In genomic region chr1:100448371-100448770, GRCh38 we compare ENCODE assay signal across 16 cellular contexts.
A peak's percentile ranks its signal among the peaks of the same experiment; 100 is the strongest.
DNase-seq lines count a peak whose midpoint lies in the region; ATAC-seq and TF ChIP-seq lines count a peak whose summit lies in the region.
"Had no signal": no experiment of that assay in that cellular context is flagged by ENCODE, and none has a peak within 500 bp of the region (broad histone marks: within the 10 kb centered on the region; RNA-seq: fewer than 3 reads in every experiment).

No MANE protein-coding gene starts in this region.

- H3K36me3 ChIP-seq in prostate gland = no peaks in the 10 kb centered on the region
- H3K36me3 ChIP-seq: adrenal gland had no signal

- peaks cover 4% of the 10 kb centered on the region for H3K9me3 Mint-ChIP-seq in activated T-cell treated with anti-CD3 and anti-CD28 coated beads, Interleukin-2, amount 50 U/mL, for 24 hours
- peaks cover 4% of the 10 kb centered on the region for H3K9me3 Mint-ChIP-seq in activated T-helper 2 cell treated with anti-CD3 and anti-CD28 coated beads, Interferon-gamma antibody, Interleukin-2, Interleukin-4, amounts not matched to agents 10 μg/mL and 5 μg/mL and 100 μg/mL, durations not matched to agents 14 hours and 24 hours and 36 hours
- H3K9me3 Mint-ChIP-seq: HFFc6, nephron progenitor cell had no signal

- WGBS in prostate gland = 46% methylated on average over 1 of the region's 1 CpG

- intact Hi-C loops in activated T-helper 2 cell treated with anti-CD3 and anti-CD28 coated beads, Interferon-gamma antibody, Interleukin-2, Interleukin-4, amounts not matched to agents 10 μg/mL and 5 μg/mL and 100 μg/mL, durations not matched to agents 14 hours and 24 hours and 36 hours (cut with micrococcal nuclease) = loop anchor here (2.0 to 10.0 kb wide), 3 partner anchors 72 to 846 kb away; partner anchors contain the start of gene VCAM1
- intact Hi-C loops in prostate gland (cut with DNase I) = no loop called here

- no peak for ATAC-seq in GM21526 (IDR thresholded peaks at IDR 0.05; ENCODE audit: low FRiP score, unreplicated experiment)
- ATAC-seq: activated CD4-positive, CD25-positive, alpha-beta regulatory T cell treated with anti-CD3 and anti-CD28 coated beads, Interleukin-2, amount 50 U/mL, for 24 hours; gastroesophageal sphincter had no signal

- H3K27me3 Mint-ChIP-seq in activated T-cell treated with anti-CD3 and anti-CD28 coated beads, Interleukin-2, amount 50 U/mL, for 24 hours = no peaks in the 10 kb centered on the region
- H3K27me3 Mint-ChIP-seq in activated T-helper 2 cell treated with anti-CD3 and anti-CD28 coated beads, Interferon-gamma antibody, Interleukin-2, Interleukin-4, amounts not matched to agents 10 μg/mL and 5 μg/mL and 100 μg/mL, durations not matched to agents 14 hours and 24 hours and 36 hours (ENCODE audit: low read depth) = no peaks in the 10 kb centered on the region

- H3K4me1 Mint-ChIP-seq in activated T-cell treated with anti-CD3 and anti-CD28 coated beads, Interleukin-2, amount 50 U/mL, for 24 hours (ENCODE audit: low read depth) = peaks cover 95% of the 10 kb centered on the region
- peaks cover 82% of the 10 kb centered on the region for H3K4me1 Mint-ChIP-seq in activated T-helper 2 cell treated with anti-CD3 and anti-CD28 coated beads, Interferon-gamma antibody, Interleukin-2, Interleukin-4, amounts not matched to agents 10 μg/mL and 5 μg/mL and 100 μg/mL, durations not matched to agents 14 hours and 24 hours and 36 hours (ENCODE audit: low read depth)

- peak overlapping the region in 1 of 2 donors; percentile 38 for H3K27ac ChIP-seq in prostate gland
- H3K27ac ChIP-seq: adrenal gland, gastroesophageal sphincter had no signal

- H3K27ac Mint-ChIP-seq in activated T-cell treated with anti-CD3 and anti-CD28 coated beads, Interleukin-2, amount 50 U/mL, for 24 hours = peak overlapping the region; percentile 91
- peak overlapping the region; percentile 26 for H3K27ac Mint-ChIP-seq in activated T-helper 2 cell treated with anti-CD3 and anti-CD28 coated beads, Interferon-gamma antibody, Interleukin-2, Interleukin-4, amounts not matched to agents 10 μg/mL and 5 μg/mL and 100 μg/mL, durations not matched to agents 14 hours and 24 hours and 36 hours
- H3K27ac Mint-ChIP-seq: HFFc6, nephron progenitor cell had no signal

- DNase-seq in activated T-cell treated with anti-CD3 and anti-CD28 coated beads, Interleukin-2, amount 50 U/mL, for 24 hours = no peak
- no peak for DNase-seq in activated T-cell treated with anti-CD3 and anti-CD28 coated beads, Interleukin-2, amount 50 U/mL, for 1 hour
- DNase-seq in NCI-H345 (lab: John Stamatoyannopoulos, UW) (peak; percentile 68), prostate gland (ENCODE audit: low spot score) (peak; percentile 81), A172 (ENCODE audit: low spot score) (no peak), NCI-H128 (lab: John Stamatoyannopoulos, UW; ENCODE audit: unreplicated experiment) (no peak)
- DNase-seq in activated T-helper 2 cell treated with anti-CD3 and anti-CD28 coated beads, Interferon-gamma antibody, Interleukin-2, Interleukin-4, amounts not matched to agents 10 μg/mL and 5 μg/mL and 100 μg/mL, durations not matched to agents 14 hours and 24 hours and 36 hours (ENCODE audit: low spot score) = no peak
- DNase-seq: adrenal gland, EL, HFFc6, kidney glomerular epithelial cell, NCI-H226, nephron progenitor cell had no signal

- peak overlapping the region; percentile 68 for H3K4me3 Mint-ChIP-seq in activated T-cell treated with anti-CD3 and anti-CD28 coated beads, Interleukin-2, amount 50 U/mL, for 24 hours
- H3K4me3 Mint-ChIP-seq in activated T-helper 2 cell treated with anti-CD3 and anti-CD28 coated beads, Interferon-gamma antibody, Interleukin-2, Interleukin-4, amounts not matched to agents 10 μg/mL and 5 μg/mL and 100 μg/mL, durations not matched to agents 14 hours and 24 hours and 36 hours (ENCODE audit: low read depth) = no peak overlapping the region
- H3K4me3 Mint-ChIP-seq: HFFc6, nephron progenitor cell had no signal

- no peak for TF ChIP-seq POLR2A in prostate gland (IDR thresholded peaks at IDR 0.05)

- peaks cover 5% of the 10 kb centered on the region for H3K4me1 ChIP-seq in prostate gland (replicated peaks)
- H3K4me1 ChIP-seq: adrenal gland, gastroesophageal sphincter had no signal

- peaks cover 65% of the 10 kb centered on the region for H3K36me3 Mint-ChIP-seq in activated T-cell treated with anti-CD3 and anti-CD28 coated beads, Interleukin-2, amount 50 U/mL, for 24 hours (ENCODE audit: low read depth)
- H3K36me3 Mint-ChIP-seq in activated T-helper 2 cell treated with anti-CD3 and anti-CD28 coated beads, Interferon-gamma antibody, Interleukin-2, Interleukin-4, amounts not matched to agents 10 μg/mL and 5 μg/mL and 100 μg/mL, durations not matched to agents 14 hours and 24 hours and 36 hours (ENCODE audit: low read depth) = peaks cover 63% of the 10 kb centered on the region

- no peak for TF ChIP-seq CTCF in prostate gland (IDR thresholded peaks at IDR 0.05)

- no peaks in the 10 kb centered on the region for H3K27me3 ChIP-seq in prostate gland (replicated peaks; ENCODE audit: insufficient read depth)
- H3K27me3 ChIP-seq: adrenal gland, gastroesophageal sphincter had no signal

- no peaks in the 10 kb centered on the region for H3K9me3 ChIP-seq in prostate gland
- H3K9me3 ChIP-seq: adrenal gland, gastroesophageal sphincter had no signal

- H3K4me3 ChIP-seq in prostate gland = no peak overlapping the region
- H3K4me3 ChIP-seq: adrenal gland, gastroesophageal sphincter had no signal

Comparison
In these comparisons a context has a peak if more than half of its experiments do, and no peak if none do; other contexts are left out.
1. DNase-seq: peak in NCI-H345 (single experiment) and prostate gland (single experiment); none in activated T-cell treated with anti-CD3 and anti-CD28 coated beads, Interleukin-2, amount 50 U/mL, for 24 hours (single experiment), activated T-cell treated with anti-CD3 and anti-CD28 coated beads, Interleukin-2, amount 50 U/mL, for 1 hour (single experiment), activated T-helper 2 cell treated with anti-CD3 and anti-CD28 coated beads, Interferon-gamma antibody, Interleukin-2, Interleukin-4, amounts not matched to agents 10 μg/mL and 5 μg/mL and 100 μg/mL, durations not matched to agents 14 hours and 24 hours and 36 hours (single experiment), A172 (single experiment) and NCI-H128 (single experiment).